In genomic region chr1:86704456-86704971, GRCh38 we compare ENCODE assay signal across 8 cellular contexts. TPM values are rescaled to one million over a fixed set of nuclear protein-coding genes. Genes with fewer than 3 reads are reported as not detected.
DNase-seq lines count a peak whose midpoint lies in the region; ATAC-seq and TF ChIP-seq lines count a peak whose summit lies in the region.

Gene SH3GLB1, plus strand, starts transcription at chr1:86704576. Its CDS starts 324 bp downstream, at chr1:86704900.

- peak within 1 kb of the TSS; percentile 86 for H3K4me3 ChIP-seq in HL-60 (replicated peaks; ENCODE audit: insufficient read depth, low read length)
- H3K4me3 ChIP-seq in lower lobe of right lung = peak within 1 kb of the TSS; percentile 84

- peaks cover 42% of the 10 kb centered on the region for H3K4me1 ChIP-seq in lower lobe of right lung

- H3K27ac ChIP-seq in HL-60 (replicated peaks) = peak within 1 kb of the TSS; percentile 82
- H3K27ac ChIP-seq in lower lobe of right lung = peak within 1 kb of the TSS; percentile 98

- no peaks in the 10 kb centered on the region for H3K27me3 Mint-ChIP-seq in activated CD8-positive, alpha-beta T cell treated with anti-CD3 and anti-CD28 coated beads for 36 hours

- peak within 1 kb of the TSS; percentile 94 for H3K4me3 Mint-ChIP-seq in activated CD8-positive, alpha-beta T cell treated with anti-CD3 and anti-CD28 coated beads for 36 hours

- H3K36me3 ChIP-seq in lower lobe of right lung = no peaks in the 10 kb centered on the region

- H3K4me1 Mint-ChIP-seq in activated CD8-positive, alpha-beta T cell treated with anti-CD3 and anti-CD28 coated beads for 36 hours (ENCODE audit: low read depth) = peaks cover 37% of the 10 kb centered on the region

- ATAC-seq in GM19463 (IDR thresholded peaks at IDR 0.05; ENCODE audit: unreplicated experiment) (peak; percentile 83), lower lobe of right lung (peak; percentile 96 to 98)
- ATAC-seq in activated CD8-positive, alpha-beta T cell treated with anti-CD3 and anti-CD28 coated beads for 36 hours = peak; percentile 89

- CTCF ChIA-PET in activated CD8-positive, alpha-beta T cell treated with anti-CD3 and anti-CD28 coated beads for 36 hours (lab: Charles Lee) = interaction anchor here (0.7 to 4.3 kb wide), 33 partner anchors 9 to 393 kb away, joined by 3 to 49 read pairs (median 5); partner anchors contain the start of genes HS2ST1, ODF2L and SELENOF

- H3K27me3 ChIP-seq in HL-60 (ENCODE audit: insufficient read depth, poor library complexity, severe bottlenecking) = no peaks in the 10 kb centered on the region
- no peaks in the 10 kb centered on the region for H3K27me3 ChIP-seq in lower lobe of right lung (ENCODE audit: low read depth)

- intact Hi-C loops in activated CD8-positive, alpha-beta T cell treated with anti-CD3 and anti-CD28 coated beads for 36 hours (cut with micrococcal nuclease) = loop anchor here (10.0 kb wide), 4 partner anchors 60 to 310 kb away; partner anchors contain the start of genes HS2ST1, ODF2L and SELENOF
- intact Hi-C loops in lower lobe of right lung (cut with DNase I) = no loop called here

- DNase-seq in COLO668 (lab: John Stamatoyannopoulos, UW; ENCODE audit: unreplicated experiment) = peak; percentile 100
- DNase-seq in HL-60 (ENCODE audit: low read depth in 1 of 2, low spot score in 1 of 2) = peak; percentile 43 to 88
- peak; percentile 73 for DNase-seq in NCI-H82 treated with DMSO at 0.1 percent for 48 hours (lab: John Stamatoyannopoulos, UW; ENCODE audit: unreplicated experiment)
- peak; percentile 91 for DNase-seq in activated CD8-positive, alpha-beta T cell treated with anti-CD3 and anti-CD28 coated beads for 36 hours
- peak; percentile 94 for DNase-seq in ecto neural progenitor cell (ENCODE audit: low spot score)
- peak; percentile 94 for DNase-seq in lower lobe of right lung
- peak; percentile 77 to 86 (median 84) for DNase-seq in stimulated activated CD4-positive, alpha-beta T cell treated with anti-CD3 and anti-CD28 coated beads, TNF-alpha, amount 100 ng/mL, for 24 hours (ENCODE audit: low read depth in 3 of 3)

- H3K9me3 Mint-ChIP-seq in activated CD8-positive, alpha-beta T cell treated with anti-CD3 and anti-CD28 coated beads for 36 hours = no peaks in the 10 kb centered on the region

- POLR2A ChIA-PET in activated CD8-positive, alpha-beta T cell treated with anti-CD3 and anti-CD28 coated beads for 36 hours (lab: Charles Lee) = interaction anchor here (0.6 to 4.5 kb wide), 14 partner anchors 9 to 320 kb away, joined by 3 to 43 read pairs (median 4); partner anchors contain the start of genes HS2ST1, ODF2L and SELENOF

- H3K36me3 Mint-ChIP-seq in activated CD8-positive, alpha-beta T cell treated with anti-CD3 and anti-CD28 coated beads for 36 hours (ENCODE audit: low read depth) = peaks cover 13% of the 10 kb centered on the region

- H3K27ac Mint-ChIP-seq in activated CD8-positive, alpha-beta T cell treated with anti-CD3 and anti-CD28 coated beads for 36 hours = peak within 1 kb of the TSS; percentile 98

- H3K9me3 ChIP-seq in lower lobe of right lung = no peaks in the 10 kb centered on the region

- peak; percentile 64 for TF ChIP-seq CTCF in HL-60 (IDR thresholded peaks at IDR 0.05; ENCODE audit: insufficient read depth, low read length)
- TF ChIP-seq CTCF in activated CD8-positive, alpha-beta T cell treated with anti-CD3 and anti-CD28 coated beads for 36 hours (IDR thresholded peaks at IDR 0.05) = peak; percentile 90
- peak; percentile 85 for TF ChIP-seq CTCF in lower lobe of right lung (IDR thresholded peaks at IDR 0.05)

RNA-seq across cellular contexts. Expression of gene SH3GLB1, which starts in this region (rescaled TPM):
- total RNA-seq in activated CD8-positive, alpha-beta T cell treated with anti-CD3 and anti-CD28 coated beads for 36 hours = 10 to 100 TPM; 46.1 to 47.3 TPM
- 91.1 TPM for total RNA-seq in lower lobe of right lung

Comparison
In these comparisons a context has a peak if more than half of its experiments do, and no peak if none do; other contexts are left out.
1. Peak in every context shown above with its lines: DNase-seq, ATAC-seq, H3K4me3 ChIP-seq and H3K27ac ChIP-seq.